In the genomic region with DNA sequence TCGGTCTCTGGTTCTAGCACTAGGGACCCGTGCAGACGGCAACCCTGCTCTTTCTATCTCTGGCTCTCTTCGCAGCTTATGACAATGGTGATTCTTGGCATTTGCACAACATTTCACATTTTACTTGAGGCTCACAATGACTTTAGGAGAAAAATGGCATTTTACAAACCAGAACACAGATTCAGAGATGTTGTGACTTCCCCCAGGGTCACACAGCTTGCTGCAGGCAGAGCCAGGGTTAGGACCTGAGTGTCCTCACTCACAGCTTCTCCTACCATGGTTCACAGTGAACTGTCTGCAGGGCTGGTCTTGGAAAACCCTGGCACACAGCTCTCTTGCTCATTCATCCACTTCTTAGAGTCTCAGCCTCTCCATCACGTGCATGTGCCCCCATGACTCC, we compare ENCODE assay signal across 23 cellular contexts.
"Had no signal": no experiment of that assay in that cellular context is flagged by ENCODE, and none has a peak within 500 bp of the region (broad histone marks: within the 10 kb centered on the region; RNA-seq: fewer than 3 reads in every experiment).

No MANE protein-coding gene starts in this region.

- H3K4me3 Mint-ChIP-seq: mesothelial cell of epicardium; natural killer cell treated with Interleukin-12 subunit alpha and Interleukin-12 subunit beta and Interleukin-15 and Interleukin-18, amount 100 ng/mL, for 72 hours; neural crest cell; stimulated activated memory B cell treated with anti-CD40 and anti-IgM and Interleukin-4, amounts not matched to agents 10 μg/mL and 1 μg/mL and 100 μg/mL, for 72 hours had no signal

- H3K9me3 Mint-ChIP-seq: neural crest cell; stimulated activated memory B cell treated with anti-CD40 and anti-IgM and Interleukin-4, amounts not matched to agents 10 μg/mL and 1 μg/mL and 100 μg/mL, for 72 hours had no signal

- FAIRE-seq: frontal cortex, keratinocyte had no signal

- H3K36me3 Mint-ChIP-seq: mesothelial cell of epicardium had no signal

- H3K79me2 ChIP-seq: parathyroid adenoma had no signal

- DNase-seq: cortex of kidney; effector CD4-positive, alpha-beta T cell; left ventricle myocardium superior; mesenchymal stem cell; mucosa of descending colon; naive B cell; sigmoid colon; stimulated activated CD4-positive, alpha-beta T cell treated with anti-CD3 and anti-CD28 coated beads, Interleukin-2, amount 100 ng/mL, for 24 hours; stimulated activated CD4-positive, alpha-beta T cell treated with anti-CD3 and anti-CD28 coated beads, Interleukin-4, amount 100 ng/mL, for 24 hours; stimulated activated naive CD8-positive, alpha-beta T cell treated with anti-CD3 and anti-CD28 coated beads, Interleukin-15, Interleukin-2, amounts not matched to agents 100 U/mL and 50 U/mL, for 24 hours; transverse colon; upper lobe of right lung; uterus had no signal

- H3K27ac ChIP-seq: parathyroid adenoma, prostate gland, right atrium auricular region, sigmoid colon, transverse colon, upper lobe of right lung, uterus had no signal

- H3K27me3 Mint-ChIP-seq: naive B cell; natural killer cell treated with Interleukin-12 subunit alpha and Interleukin-12 subunit beta and Interleukin-15 and Interleukin-18, amount 100 ng/mL, for 72 hours; stimulated activated memory B cell treated with anti-CD40 and anti-IgM and Interleukin-4, amounts not matched to agents 10 μg/mL and 1 μg/mL and 100 μg/mL, for 72 hours had no signal

- H3K9me3 ChIP-seq: mucosa of descending colon, prostate gland, sigmoid colon, transverse colon, upper lobe of right lung, uterus had no signal

- H3K4me1 Mint-ChIP-seq: mesothelial cell of epicardium, neural crest cell had no signal

- H3K36me3 ChIP-seq: prostate gland, right atrium auricular region, transverse colon, upper lobe of right lung, uterus had no signal

- H3K4me1 ChIP-seq: parathyroid adenoma, prostate gland, right atrium auricular region, sigmoid colon, transverse colon, upper lobe of right lung, uterus had no signal

- H2AFZ ChIP-seq: parathyroid adenoma had no signal

- H3K27ac Mint-ChIP-seq: mesothelial cell of epicardium; naive B cell; stimulated activated memory B cell treated with anti-CD40 and anti-IgM and Interleukin-4, amounts not matched to agents 10 μg/mL and 1 μg/mL and 100 μg/mL, for 72 hours had no signal

- H3K9ac ChIP-seq: parathyroid adenoma had no signal

- H3K4me3 ChIP-seq: lung, mucosa of descending colon, prostate gland, right atrium auricular region, sigmoid colon, transverse colon, upper lobe of right lung, uterus had no signal

- ATAC-seq: left ventricle myocardium superior; mucosa of descending colon; natural killer cell treated with Interleukin-12 subunit alpha and Interleukin-12 subunit beta and Interleukin-15 and Interleukin-18, amount 100 ng/mL, for 72 hours; stimulated activated memory B cell treated with anti-CD40 and anti-IgM and Interleukin-4, amounts not matched to agents 10 μg/mL and 1 μg/mL and 100 μg/mL, for 72 hours; stimulated activated naive CD8-positive, alpha-beta T cell treated with anti-CD3 and anti-CD28 coated beads, Interleukin-15, Interleukin-2, amounts not matched to agents 100 U/mL and 50 U/mL, for 24 hours; upper lobe of right lung had no signal

- H3K27me3 ChIP-seq: right atrium auricular region, sigmoid colon, transverse colon, upper lobe of right lung, uterus had no signal
